Comparison of ENCODE assay signal across 10 cellular contexts in the genomic region with DNA sequence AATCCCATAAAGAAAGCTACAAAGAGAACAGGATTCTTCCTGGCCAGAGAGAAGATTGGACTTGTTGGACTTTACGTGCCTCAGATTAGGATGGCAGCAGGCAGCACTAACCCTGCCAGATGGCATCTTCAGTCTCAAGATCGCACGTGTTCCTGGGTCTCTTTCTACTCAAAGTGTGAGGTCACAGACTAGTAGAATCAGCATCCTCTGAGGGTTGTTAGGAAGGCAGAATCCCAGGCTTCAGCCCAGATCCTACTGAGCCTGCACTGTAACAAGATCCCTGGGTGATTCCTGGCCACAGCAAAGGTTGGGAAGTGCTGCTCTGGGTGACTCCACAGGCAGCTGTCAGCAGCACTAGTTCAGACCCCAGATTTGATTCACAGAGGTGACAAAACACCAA. TPM values are rescaled to one million over a fixed set of nuclear protein-coding genes. Genes with fewer than 3 reads are reported as not detected.
DNase-seq lines count a peak whose midpoint lies in the region; ATAC-seq, FAIRE-seq and TF ChIP-seq lines count a peak whose summit lies in the region.
"Had no signal": no experiment of that assay in that cellular context is flagged by ENCODE, and none has a peak within 500 bp of the region (broad histone marks: within the 10 kb centered on the region; RNA-seq: fewer than 3 reads in every experiment).

No MANE protein-coding gene starts in this region.

- H3K4me1 ChIP-seq in body of pancreas: peaks cover 91% of the 10 kb centered on the region
- peaks cover 62 to 69% of the 10 kb centered on the region in 2 donors for H3K4me1 ChIP-seq in kidney (ENCODE audit: control insufficient read depth in 1 of 2, insufficient read depth in 1 of 2, low read depth in 1 of 2, low read length in 2 of 2)

- no peaks in the 10 kb centered on the region for H3K27me3 ChIP-seq in body of pancreas

- no peak overlapping the region for H3K9ac ChIP-seq in kidney (ENCODE audit: low read length in 2 of 2)

- intact Hi-C loops in body of pancreas (cut with DNase I): no loop called here
- intact Hi-C loops in kidney (cut with DNase I): no loop called here

- H3K36me3 ChIP-seq in KOPT-K1 (ENCODE audit: insufficient read depth, low read length) (no peaks in the 10 kb centered on the region), body of pancreas (replicated peaks in 1 of 2; ENCODE audit: insufficient read depth in 1 of 2, low read depth in 2 of 2) (no peaks in the 10 kb centered on the region), kidney (ENCODE audit: control insufficient read depth in 1 of 2, insufficient read depth in 2 of 2, low read length in 2 of 2) (no peaks in the 10 kb centered on the region)

- H3K9me3 ChIP-seq in KOPT-K1 (ENCODE audit: insufficient read depth, low read length, poor library complexity, severe bottlenecking) (no peaks in the 10 kb centered on the region), body of pancreas (no peaks in the 10 kb centered on the region), kidney (ENCODE audit: control insufficient read depth in 1 of 2, low read length in 2 of 2) (no peaks in the 10 kb centered on the region)

- no peak for TF ChIP-seq POLR2A in body of pancreas (IDR thresholded peaks at IDR 0.05)

- H3K4me3 ChIP-seq in body of pancreas: no peak overlapping the region
- H3K4me3 ChIP-seq in kidney (ENCODE audit: low read length in 2 of 2): no peak overlapping the region

- no peak for FAIRE-seq in kidney (lab: Jason Lieb, UNC)

- H3K27ac ChIP-seq in KOPT-K1 (ENCODE audit: low read depth, low read length, poor library complexity, severe bottlenecking) (peak overlapping the region; percentile 19), body of pancreas (peak overlapping the region; percentile 78 to 87 (median 80)), kidney (ENCODE audit: low read depth in 2 of 2, low read length in 2 of 2) (peak overlapping the region; percentile 10 to 23), substantia nigra (ENCODE audit: low read depth, low read length, poor library complexity, severe bottlenecking) (peak overlapping the region; percentile 58)

- TF ChIP-seq CTCF in body of pancreas (IDR thresholded peaks at IDR 0.05): no peak
- no peak for TF ChIP-seq CTCF in kidney (IDR thresholded peaks at IDR 0.05; ENCODE audit: borderline replicate concordance, extremely low read depth, insufficient read depth)

- no peak for DNase-seq in body of pancreas
- no peak for DNase-seq in kidney
- DNase-seq in substantia nigra (lab: John Stamatoyannopoulos, UW): no peak
- DNase-seq in stimulated activated CD8-positive, alpha-beta memory T cell treated with anti-CD3 and anti-CD28 coated beads, Interleukin-4, amount 100 ng/mL, for 48 hours: no peak
- no peak for DNase-seq in stimulated activated CD4-positive, alpha-beta T cell treated with anti-CD3 and anti-CD28 coated beads, Interleukin-1b, Interleukin-23, amount 100 ng/mL, for 48 hours
- DNase-seq in NCI-H2227 (lab: John Stamatoyannopoulos, UW; ENCODE audit: unreplicated experiment): no peak
- DNase-seq: activated CD4-positive, alpha-beta T cell treated with anti-CD3 and anti-CD28 coated beads, Interleukin-2, amount 10 ng/mL, durations not matched to agents 7 days and 5 days; mesendoderm had no signal

- ATAC-seq in body of pancreas: no peak
- ATAC-seq in HG02840 (IDR thresholded peaks at IDR 0.05; ENCODE audit: low FRiP score, unreplicated experiment): no peak

- WGBS in body of pancreas, 2 donors: 20 to 46% methylated on average over 3 of the region's 3 CpGs

RNA-seq across cellular contexts. Expression of gene EPAS1, which starts 39.4 kb away (rescaled TPM):
- 100 to 1,000 TPM in 1 of 2 donors, 10 to 100 TPM in 1; 58.4 to 162 TPM for total RNA-seq in body of pancreas
- total RNA-seq in kidney: 398 TPM
- polyA plus RNA-seq in kidney (ENCODE audit: insufficient read depth, low read depth, low replicate concordance): 142 TPM

Comparison
In these comparisons a context has a peak if more than half of its experiments do, and no peak if none do; other contexts are left out.
1. H3K27ac ChIP-seq: peak in every context shown above with its lines; median percentile 80 in body of pancreas; 58 in substantia nigra; 19 in KOPT-K1; 16 in kidney.